Comparison of ENCODE assay signal across 8 cellular contexts in genomic region chr4:2797545-2798305, GRCh38. TPM values are rescaled to one million over a fixed set of nuclear protein-coding genes. Genes with fewer than 3 reads are reported as not detected.
DNase-seq lines count a peak whose midpoint lies in the region; ATAC-seq and TF ChIP-seq lines count a peak whose summit lies in the region.

No MANE protein-coding gene starts in this region.

- no peaks in the 10 kb centered on the region for H3K9me3 ChIP-seq in duodenal mucosa (ENCODE audit: control insufficient read depth in 1 of 2, low read length in 2 of 2)
- no peaks in the 10 kb centered on the region for H3K9me3 ChIP-seq in parathyroid adenoma (ENCODE audit: control insufficient read depth, low read length)
- H3K9me3 ChIP-seq in MG63: no peaks in the 10 kb centered on the region

- peak overlapping the region; percentile 60 for H3K4me2 ChIP-seq in parathyroid adenoma (ENCODE audit: low read length)

- H3K4me3 ChIP-seq in duodenal mucosa (ENCODE audit: low read depth in 1 of 2, low read length in 2 of 2): peak overlapping the region; percentile 19 to 53
- H3K4me3 ChIP-seq in parathyroid adenoma (ENCODE audit: low read depth, low read length): peak overlapping the region; percentile 9
- H3K4me3 ChIP-seq in MG63: no peak overlapping the region

- H3K9ac ChIP-seq in duodenal mucosa (ENCODE audit: low read depth in 1 of 2, low read length in 2 of 2) (peak overlapping the region; percentile 31 to 54), parathyroid adenoma (peak overlapping the region; percentile 53)

- H3K79me2 ChIP-seq in parathyroid adenoma: peaks cover 16% of the 10 kb centered on the region

- no peaks in the 10 kb centered on the region for H3K36me3 ChIP-seq in duodenal mucosa (ENCODE audit: control insufficient read depth in 1 of 2, insufficient read depth in 2 of 2, low read length in 2 of 2)
- H3K36me3 ChIP-seq in parathyroid adenoma (ENCODE audit: control insufficient read depth, insufficient read depth, low read length): no peaks in the 10 kb centered on the region
- peaks cover 4% of the 10 kb centered on the region; the same call in 1 of the 2 replicates for H3K36me3 ChIP-seq in MG63

- H3K27ac ChIP-seq in duodenal mucosa (ENCODE audit: low read depth, low read length) (no peak overlapping the region), parathyroid adenoma (peak overlapping the region; percentile 95)

- no peaks in the 10 kb centered on the region for H3K27me3 ChIP-seq in duodenal mucosa (ENCODE audit: control insufficient read depth in 1 of 2, insufficient read depth in 2 of 2, low read length in 2 of 2)
- no peaks in the 10 kb centered on the region for H3K27me3 ChIP-seq in parathyroid adenoma (ENCODE audit: control insufficient read depth, insufficient read depth, low read length)
- H3K27me3 ChIP-seq in MG63: no peaks in the 10 kb centered on the region

- peak overlapping the region; percentile 61 for H2AFZ ChIP-seq in parathyroid adenoma

- ATAC-seq in HG03097 (IDR thresholded peaks at IDR 0.05; ENCODE audit: low FRiP score, unreplicated experiment) (no peak), GM18909 (IDR thresholded peaks at IDR 0.05; ENCODE audit: poor library complexity, unreplicated experiment) (no peak)

- H3K4me1 ChIP-seq in duodenal mucosa (ENCODE audit: control insufficient read depth in 1 of 2, insufficient read depth in 2 of 2, low read length in 2 of 2): peaks cover 72 to 84% of the 10 kb centered on the region in 2 donors
- H3K4me1 ChIP-seq in parathyroid adenoma: peaks cover 49% of the 10 kb centered on the region

- no peak for TF ChIP-seq CTCF in parathyroid adenoma (IDR thresholded peaks at IDR 0.05)

- peak; percentile 59 for DNase-seq in GF-D8 (lab: John Stamatoyannopoulos, UW)
- peak; percentile 73 for DNase-seq in UCSD-AML1 (lab: John Stamatoyannopoulos, UW; ENCODE audit: unreplicated experiment)
- no peak for DNase-seq in MG63
- no peak for DNase-seq in GDM1 (lab: John Stamatoyannopoulos, UW)

RNA-seq across cellular contexts. Expression of gene SH3BP2, which starts 4.8 kb away (rescaled TPM):
- total RNA-seq in MG63 (2014; rRNA removed; shearing (Covaris generic); ENCODE audit: low replicate concordance): 9.0 and 9.6 TPM in 2 replicates

RNA-seq across cellular contexts. Expression of gene TNIP2, which starts 41.6 kb away (rescaled TPM):
- 32.5 and 78.0 TPM in 2 replicates for total RNA-seq in MG63 (2014; rRNA removed; shearing (Covaris generic); ENCODE audit: low replicate concordance)

RNA-seq across cellular contexts. Expression of gene ADD1, which starts 45.9 kb away (rescaled TPM):
- total RNA-seq in MG63 (2014; rRNA removed; shearing (Covaris generic); ENCODE audit: low replicate concordance): 62.5 and 77.3 TPM in 2 replicates

Comparison
In these comparisons a context has a peak if more than half of its experiments do, and no peak if none do; other contexts are left out.
1. DNase-seq: peak in GF-D8 (single experiment) and UCSD-AML1 (single experiment); none in MG63 (single experiment) and GDM1 (single experiment).